Comparison of ENCODE assay signal across 21 cellular contexts in the genomic region with DNA sequence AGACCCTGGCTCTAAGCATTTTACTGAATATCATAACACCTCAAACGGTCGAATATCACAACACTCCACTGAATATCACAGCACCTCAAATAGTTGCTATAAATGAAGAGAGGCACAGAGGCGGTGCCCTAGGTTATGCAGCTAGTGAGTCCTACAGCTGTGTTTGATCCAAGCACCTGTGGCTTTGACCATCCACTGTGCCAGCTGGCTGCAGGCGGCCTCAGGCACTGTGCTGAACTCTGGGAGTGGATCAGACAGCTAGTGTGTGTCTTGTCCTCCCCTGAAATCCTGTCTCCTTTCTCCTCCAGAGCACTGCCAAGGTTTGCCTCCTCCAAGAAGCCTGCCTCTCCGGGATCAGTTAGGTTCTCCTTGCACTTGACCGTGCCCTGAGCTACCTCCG. TPM values are rescaled to one million over a fixed set of nuclear protein-coding genes. Genes with fewer than 3 reads are reported as not detected.
DNase-seq lines count a peak whose midpoint lies in the region; ATAC-seq, FAIRE-seq and TF ChIP-seq lines count a peak whose summit lies in the region.
"Had no signal": no experiment of that assay in that cellular context is flagged by ENCODE, and none has a peak within 500 bp of the region (broad histone marks: within the 10 kb centered on the region; RNA-seq: fewer than 3 reads in every experiment).

No MANE protein-coding gene starts in this region.

- no peak overlapping the region for H2AFZ ChIP-seq in astrocyte (ENCODE audit: low read depth, low read length)
- H2AFZ ChIP-seq: PC-9 had no signal

- intact Hi-C loops in naive thymus-derived CD4-positive, alpha-beta T cell (cut with micrococcal nuclease): no loop called here
- intact Hi-C loops in vagina (cut with DNase I): no loop called here

- peaks cover 8 to 32% of the 10 kb centered on the region in 2 experiments; a peak in 2 of 3 replicates for H3K36me3 ChIP-seq in HEK293 (ENCODE audit: control insufficient read depth in 2 of 2, insufficient read depth in 1 of 2, low read length in 2 of 2)
- H3K36me3 ChIP-seq in astrocyte (ENCODE audit: insufficient read depth, low read length): peaks cover 13% of the 10 kb centered on the region
- peaks cover 0 to 32% (median 15%) of the 10 kb centered on the region in 3 experiments for H3K36me3 ChIP-seq in naive thymus-derived CD4-positive, alpha-beta T cell (ENCODE audit: control insufficient read depth in 2 of 3, insufficient read depth in 3 of 3, low read length in 3 of 3)
- H3K36me3 ChIP-seq in vagina: peaks cover 0 to 16% of the 10 kb centered on the region in 2 donors

- peaks cover 3% of the 10 kb centered on the region for H3K36me3 Mint-ChIP-seq in astrocyte (ENCODE audit: low read depth, unreplicated experiment)
- H3K36me3 Mint-ChIP-seq in naive thymus-derived CD4-positive, alpha-beta T cell: peaks cover 0 to 10% (median 0%) of the 10 kb centered on the region in 5 donors

- FAIRE-seq in astrocyte (lab: Jason Lieb, UNC): no peak
- FAIRE-seq: GM12891, GM19239, HepG2 had no signal

- H3K9me3 ChIP-seq in HEK293 (ENCODE audit: control insufficient read depth, insufficient read depth, low read depth, low read length) (no peaks in the 10 kb centered on the region), astrocyte (ENCODE audit: insufficient read depth, low read depth, low read length) (no peaks in the 10 kb centered on the region), vagina (no peaks in the 10 kb centered on the region)
- H3K9me3 ChIP-seq in naive thymus-derived CD4-positive, alpha-beta T cell (ENCODE audit: control insufficient read depth in 2 of 3, low read length in 3 of 3): no peaks in the 10 kb centered on the region
- H3K9me3 ChIP-seq: BLaER1, MG63 had no signal

- peak overlapping the region; percentile 11 for H3K9ac ChIP-seq in astrocyte (ENCODE audit: low read length)
- H3K9ac ChIP-seq: BLaER1 had no signal

- CTCF ChIA-PET in HEK293 (lab: Yijun Ruan, JAX): interaction anchor here (0.5 to 6.2 kb wide), 7 partner anchors 14 to 270 kb away, joined by 3 to 168 read pairs (median 4); no protein-coding TSS in a partner anchor
- CTCF ChIA-PET in naive thymus-derived CD4-positive, alpha-beta T cell (lab: Charles Lee): interaction anchor here (0.6 to 8.3 kb wide), 5 partner anchors 9 to 74 kb away, joined by 3 to 314 read pairs (median 95); no protein-coding TSS in a partner anchor

- H3K27me3 ChIP-seq in astrocyte (ENCODE audit: insufficient read depth, low read length): no peaks in the 10 kb centered on the region
- no peaks in the 10 kb centered on the region for H3K27me3 ChIP-seq in naive thymus-derived CD4-positive, alpha-beta T cell (ENCODE audit: control insufficient read depth in 2 of 2, insufficient read depth in 2 of 2, low read length in 2 of 2)
- H3K27me3 ChIP-seq in vagina: no peaks in the 10 kb centered on the region
- H3K27me3 ChIP-seq: BLaER1, MG63 had no signal

- peaks cover 76% of the 10 kb centered on the region for H3K79me2 ChIP-seq in astrocyte (ENCODE audit: insufficient read depth, low read length)

- no peak overlapping the region for H3K4me2 ChIP-seq in astrocyte (ENCODE audit: low read length)
- H3K4me2 ChIP-seq: BLaER1, PC-9 had no signal

- peaks cover 12% of the 10 kb centered on the region for H3K4me1 ChIP-seq in HEK293 (ENCODE audit: control insufficient read depth, insufficient read depth, low read length)
- no peaks in the 10 kb centered on the region for H3K4me1 ChIP-seq in astrocyte (ENCODE audit: insufficient read depth, low read length)
- peaks cover 17 to 35% of the 10 kb centered on the region in 2 donors for H3K4me1 ChIP-seq in naive thymus-derived CD4-positive, alpha-beta T cell (ENCODE audit: control insufficient read depth in 2 of 2, insufficient read depth in 2 of 2, low read length in 2 of 2)
- peaks cover 19% of the 10 kb centered on the region for H3K4me1 ChIP-seq in vagina

- no peak overlapping the region for H3K27ac Mint-ChIP-seq in astrocyte (ENCODE audit: unreplicated experiment)
- peak overlapping the region in 6 of 9 donors; percentile 7 to 72 (median 48) for H3K27ac Mint-ChIP-seq in naive thymus-derived CD4-positive, alpha-beta T cell

- POLR2A ChIA-PET in HEK293 (lab: Yijun Ruan, JAX): interaction anchor here (0.7 to 2.6 kb wide), 3 partner anchors 67 to 79 kb away, joined by 8 to 10 read pairs (median 9); a partner anchor contains a TSS
- POLR2A ChIA-PET in naive thymus-derived CD4-positive, alpha-beta T cell (lab: Charles Lee): interaction anchor here (0.6 to 21.0 kb wide), 8 partner anchors 17 to 104 kb away, joined by 3 to 687 read pairs (median 8); a partner anchor contains a TSS

- no peak for TF ChIP-seq POLR2A in vagina (IDR thresholded peaks at IDR 0.05)

- DNase-seq in D341Med (ENCODE audit: low spot score) (peak; percentile 14), astrocyte (ENCODE audit: low read depth) (no peak), vagina (ENCODE audit: extremely low spot score in 2 of 2) (no peak), DMS53 (lab: John Stamatoyannopoulos, UW) (no peak), Ammon's horn (ENCODE audit: low spot score) (no peak)
- no peak for DNase-seq in naive thymus-derived CD4-positive, alpha-beta T cell
- DNase-seq: COR-L47, MG63, NCI-H1092 treated with DMSO at 0.1 percent for 48 hours, NCI-H1694, NCI-H2107, NCI-H345, NCI-H526 treated with DMSO at 0.1 percent for 48 hours, SHP77 had no signal

- no peak for TF ChIP-seq CTCF in HEK293 (tag by site-specific recombination; IDR thresholded peaks at IDR 0.05)
- TF ChIP-seq CTCF in astrocyte (IDR thresholded peaks at IDR 0.05; ENCODE audit: insufficient read depth, low read depth, low read length): no peak
- TF ChIP-seq CTCF in vagina (IDR thresholded peaks at IDR 0.05): no peak

- ATAC-seq in naive thymus-derived CD4-positive, alpha-beta T cell: no peak
- ATAC-seq: HepG2 had no signal

- no peaks in the 10 kb centered on the region for H3K27me3 Mint-ChIP-seq in astrocyte (ENCODE audit: low read depth, unreplicated experiment)
- peaks cover 0 to 2% (median 0%) of the 10 kb centered on the region in 5 donors for H3K27me3 Mint-ChIP-seq in naive thymus-derived CD4-positive, alpha-beta T cell

- H3K4me3 Mint-ChIP-seq in astrocyte (ENCODE audit: unreplicated experiment): no peak overlapping the region
- H3K4me3 Mint-ChIP-seq in naive thymus-derived CD4-positive, alpha-beta T cell: no peak overlapping the region

- no peaks in the 10 kb centered on the region for H3K9me3 Mint-ChIP-seq in astrocyte (ENCODE audit: unreplicated experiment)
- no peaks in the 10 kb centered on the region for H3K9me3 Mint-ChIP-seq in naive thymus-derived CD4-positive, alpha-beta T cell

- H3K27ac ChIP-seq in HEK293 (ENCODE audit: extremely low read depth, low read depth, low read length): no peak overlapping the region
- H3K27ac ChIP-seq in astrocyte (ENCODE audit: low read depth, low read length): no peak overlapping the region
- H3K27ac ChIP-seq in naive thymus-derived CD4-positive, alpha-beta T cell (ENCODE audit: low read depth, low read length): no peak overlapping the region
- H3K27ac ChIP-seq in vagina: no peak overlapping the region
- H3K27ac ChIP-seq: BLaER1, PC-9 had no signal

- peaks cover 50% of the 10 kb centered on the region for H4K20me1 ChIP-seq in astrocyte (ENCODE audit: insufficient read depth, low read length)

- no peak overlapping the region for H3K4me3 ChIP-seq in HEK293 (ENCODE audit: low read depth, low read length)
- H3K4me3 ChIP-seq in astrocyte (ENCODE audit: insufficient read depth, low read depth, low read length): no peak overlapping the region
- no peak overlapping the region for H3K4me3 ChIP-seq in naive thymus-derived CD4-positive, alpha-beta T cell (ENCODE audit: low read length)
- H3K4me3 ChIP-seq in vagina: no peak overlapping the region
- H3K4me3 ChIP-seq: BLaER1, MG63, PC-9 had no signal

- peaks cover 4% of the 10 kb centered on the region for H3K4me1 Mint-ChIP-seq in astrocyte (ENCODE audit: low read depth, unreplicated experiment)
- peaks cover 31 to 69% (median 53%) of the 10 kb centered on the region in 7 donors for H3K4me1 Mint-ChIP-seq in naive thymus-derived CD4-positive, alpha-beta T cell

TF ChIP-seq in HEK293, 187 proteins besides CTCF, POLR2A, EP300 and RAD21 (continues in another document):
- no peak for TF ChIP-seq ZNF426 (tag by site-specific recombination; IDR thresholded peaks at IDR 0.05)
- peak; percentile 72; the same call in 1 of the 2 replicates for TF ChIP-seq SCRT1 (tag by site-specific recombination; IDR thresholded peaks at IDR 0.05; ENCODE audit: borderline replicate concordance)
- no peak for TF ChIP-seq ZNF791 (tag by site-specific recombination; IDR thresholded peaks at IDR 0.05)
- no peak for TF ChIP-seq RBAK (tag by site-specific recombination; IDR thresholded peaks at IDR 0.05)
- TF ChIP-seq ZNF555 (tag by site-specific recombination; conservative IDR thresholded peaks at IDR 0.05): no peak
- no peak for TF ChIP-seq ZNF837 (tag by site-specific recombination; IDR thresholded peaks at IDR 0.05)
- no peak for TF ChIP-seq ZNF585B (tag by site-specific recombination; IDR thresholded peaks at IDR 0.05)
- TF ChIP-seq, protein P1, sequence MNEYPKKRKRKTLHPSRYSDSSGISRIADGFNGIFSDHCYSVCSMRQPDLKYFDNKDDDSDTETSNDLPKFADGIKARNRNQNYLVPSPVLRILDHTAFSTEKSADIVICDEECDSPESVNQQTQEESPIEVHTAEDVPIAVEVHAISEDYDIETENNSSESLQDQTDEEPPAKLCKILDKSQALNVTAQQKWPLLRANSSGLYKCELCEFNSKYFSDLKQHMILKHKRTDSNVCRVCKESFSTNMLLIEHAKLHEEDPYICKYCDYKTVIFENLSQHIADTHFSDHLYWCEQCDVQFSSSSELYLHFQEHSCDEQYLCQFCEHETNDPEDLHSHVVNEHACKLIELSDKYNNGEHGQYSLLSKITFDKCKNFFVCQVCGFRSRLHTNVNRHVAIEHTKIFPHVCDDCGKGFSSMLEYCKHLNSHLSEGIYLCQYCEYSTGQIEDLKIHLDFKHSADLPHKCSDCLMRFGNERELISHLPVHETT (tag by site-specific recombination; IDR thresholded peaks at IDR 0.05): no peak

RNA-seq across cellular contexts. Expression of a gene that starts 7.3 kb away (rescaled TPM):
- total RNA-seq in astrocyte: 74.6 and 83.8 TPM in 2 replicates
- 100 to 1,000 TPM; 222 to 267 (median 228) TPM for total RNA-seq in naive thymus-derived CD4-positive, alpha-beta T cell
- 1,000 to 10,000 TPM in 1 of 2 donors, 100 to 1,000 TPM in 1; 933 to 1,232 TPM for polyA plus RNA-seq in naive thymus-derived CD4-positive, alpha-beta T cell
- 72.2 TPM for total RNA-seq in vagina

RNA-seq across cellular contexts. Expression of a gene that starts 8.1 kb away (rescaled TPM):
- 0.89 and 1.3 TPM in 2 replicates for total RNA-seq in astrocyte
- 1 to 10 TPM in 2 of 5 experiments, under 1 TPM in 3; 0.44 to 2.9 (median 0.58) TPM for total RNA-seq in naive thymus-derived CD4-positive, alpha-beta T cell
- polyA plus RNA-seq in naive thymus-derived CD4-positive, alpha-beta T cell: under 1 TPM in 1 of 2 donors, not detected in 1; 0.30 TPM
- 5.4 TPM for total RNA-seq in vagina
- total RNA-seq: G401 had no signal

RNA-seq across cellular contexts. Expression of a gene that starts 18.0 kb away (rescaled TPM):
- total RNA-seq in astrocyte: 29.7 and 29.9 TPM in 2 replicates
- 10 to 100 TPM; 45.6 to 69.4 (median 60.0) TPM for total RNA-seq in naive thymus-derived CD4-positive, alpha-beta T cell
- under 1 TPM; 0.25 to 0.74 TPM for polyA plus RNA-seq in naive thymus-derived CD4-positive, alpha-beta T cell
- 15.5 TPM for total RNA-seq in vagina

RNA-seq across cellular contexts. Expression of a gene that starts 45.2 kb away (rescaled TPM):
- 20.2 and 27.5 TPM in 2 replicates for total RNA-seq in astrocyte
- 10 to 100 TPM in 1 of 5 experiments, 1 to 10 TPM in 4; 1.9 to 14.5 (median 3.5) TPM for total RNA-seq in naive thymus-derived CD4-positive, alpha-beta T cell
- polyA plus RNA-seq in naive thymus-derived CD4-positive, alpha-beta T cell: 10 to 100 TPM in 1 of 2 donors, 1 to 10 TPM in 1; 6.9 to 12.3 TPM
- 22.6 TPM for total RNA-seq in vagina
